2 cellular contexts compared by ENCODE assay signal in genomic region chr18:34550156-34550555, GRCh38.
TF ChIP-seq lines count a peak whose summit lies in the region.

No MANE protein-coding gene starts in this region.

TF ChIP-seq in HepG2, 621 proteins besides CTCF, POLR2A, EP300 and RAD21:
- TF ChIP-seq KAT2B (IDR thresholded peaks at IDR 0.05; ENCODE audit: borderline replicate concordance, low read depth, low read length) (peak; percentile 89), ONECUT2 (CRISPR knock-in tag; IDR thresholded peaks at IDR 0.05) (peak; percentile 63; the same call in 1 of the 2 replicates), ZIK1 (CRISPR knock-in tag; IDR thresholded peaks at IDR 0.05; ENCODE audit: borderline replicate concordance, low read depth) (no peak)
TF ChIP-seq in HepG2: peak in this region for 2.

TF ChIP-seq in H1, 55 proteins besides CTCF, POLR2A, EP300 and RAD21:
- TF ChIP-seq EZH2 (IDR thresholded peaks at IDR 0.05; ENCODE audit: low read depth, low read length, severe bottlenecking) = no peak
- no peak for TF ChIP-seq CHD1 (IDR thresholded peaks at IDR 0.05; ENCODE audit: low read depth, low read length)
- no peak for TF ChIP-seq USF2 (IDR thresholded peaks at IDR 0.05; ENCODE audit: low read length)
- no peak for TF ChIP-seq CTBP2 (IDR thresholded peaks at IDR 0.05; ENCODE audit: borderline replicate concordance, insufficient read depth, insufficient read length, low read length)
- TF ChIP-seq KDM4A (IDR thresholded peaks at IDR 0.05; ENCODE audit: low read depth, low read length, severe bottlenecking) = no peak
- TF ChIP-seq KDM5A (IDR thresholded peaks at IDR 0.05; ENCODE audit: low read length) = no peak
- no peak for TF ChIP-seq ASH2L (IDR thresholded peaks at IDR 0.05; ENCODE audit: low read length)
- TF ChIP-seq ATF2 (IDR thresholded peaks at IDR 0.05; ENCODE audit: low read length) = no peak
- TF ChIP-seq TAF1 (IDR thresholded peaks at IDR 0.05; ENCODE audit: low read depth, low read length) = no peak
